In genomic region chr9:96418920-96419690, GRCh38 we compare ENCODE assay signal across 8 cellular contexts. TPM values are rescaled to one million over a fixed set of nuclear protein-coding genes. Genes with fewer than 3 reads are reported as not detected.
DNase-seq lines count a peak whose midpoint lies in the region; ATAC-seq and TF ChIP-seq lines count a peak whose summit lies in the region.

No MANE protein-coding gene starts in this region.

- H2AFZ ChIP-seq in ACC112 (ENCODE audit: low read length, unreplicated experiment) = peak overlapping the region; percentile 40

- H3K9me3 ChIP-seq in breast epithelium (no peaks in the 10 kb centered on the region), skeletal muscle tissue (ENCODE audit: control insufficient read depth in 3 of 3, low read length in 3 of 3) (no peaks in the 10 kb centered on the region)

- peak overlapping the region; percentile 92 to 96 (median 95) for H3K9ac ChIP-seq in skeletal muscle tissue (ENCODE audit: low read depth in 1 of 3, low read length in 3 of 3)

- TF ChIP-seq CTCF in breast epithelium (IDR thresholded peaks at IDR 0.05) = no peak

- no peaks in the 10 kb centered on the region for H3K27me3 Mint-ChIP-seq in T-helper 2 cell treated with Interferon-gamma antibody and Interleukin-4, amounts not matched to agents 5 μg/mL and 100 μg/mL, for 36 hours (ENCODE audit: low read depth)

- peak; percentile 16 for ATAC-seq in GM18520 (IDR thresholded peaks at IDR 0.05; ENCODE audit: unreplicated experiment)
- ATAC-seq in HG03025 (IDR thresholded peaks at IDR 0.05; ENCODE audit: low FRiP score, unreplicated experiment) = peak; percentile 31

- peaks cover 23% of the 10 kb centered on the region for H3K79me2 ChIP-seq in ACC112 (ENCODE audit: control insufficient read depth, insufficient read depth, low read length, unreplicated experiment)

- peaks cover 16% of the 10 kb centered on the region for H3K4me1 ChIP-seq in ACC112 (ENCODE audit: control insufficient read depth, insufficient read depth, low read length, unreplicated experiment)
- H3K4me1 ChIP-seq in breast epithelium = peaks cover 4 to 10% of the 10 kb centered on the region in 2 donors
- H3K4me1 ChIP-seq in skeletal muscle tissue (ENCODE audit: control insufficient read depth in 3 of 3, insufficient read depth in 3 of 3, low read length in 3 of 3) = peaks cover 27 to 28% (median 28%) of the 10 kb centered on the region in 3 donors

- H3K27me3 ChIP-seq in ACC112 (ENCODE audit: insufficient read depth, low read length) (no peaks in the 10 kb centered on the region), breast epithelium (no peaks in the 10 kb centered on the region), skeletal muscle tissue (ENCODE audit: control insufficient read depth in 3 of 3, insufficient read depth in 3 of 3, low read length in 3 of 3) (no peaks in the 10 kb centered on the region)

- no peaks in the 10 kb centered on the region for H3K9me3 Mint-ChIP-seq in T-helper 2 cell treated with Interferon-gamma antibody and Interleukin-4, amounts not matched to agents 5 μg/mL and 100 μg/mL, for 36 hours

- peak overlapping the region; percentile 93 for H3K27ac ChIP-seq in ACC112 (ENCODE audit: low read depth, low read length)
- peak overlapping the region; percentile 97 to 99 for H3K27ac ChIP-seq in breast epithelium
- peak overlapping the region; percentile 98 for H3K27ac ChIP-seq in skeletal muscle tissue (ENCODE audit: low read depth, low read length)

- intact Hi-C loops in breast epithelium (cut with DNase I; ENCODE audit: low total_unique reads) = no loop called here

- peaks cover 10% of the 10 kb centered on the region for H3K36me3 Mint-ChIP-seq in T-helper 2 cell treated with Interferon-gamma antibody and Interleukin-4, amounts not matched to agents 5 μg/mL and 100 μg/mL, for 36 hours (ENCODE audit: low read depth)

- peak overlapping the region; percentile 95 for H3K27ac Mint-ChIP-seq in T-helper 2 cell treated with Interferon-gamma antibody and Interleukin-4, amounts not matched to agents 5 μg/mL and 100 μg/mL, for 36 hours

- peaks cover 32% of the 10 kb centered on the region for H3K4me1 Mint-ChIP-seq in T-helper 2 cell treated with Interferon-gamma antibody and Interleukin-4, amounts not matched to agents 5 μg/mL and 100 μg/mL, for 36 hours (ENCODE audit: low read depth)

- H3K4me3 Mint-ChIP-seq in T-helper 2 cell treated with Interferon-gamma antibody and Interleukin-4, amounts not matched to agents 5 μg/mL and 100 μg/mL, for 36 hours = peak overlapping the region; percentile 91

- no peak for TF ChIP-seq POLR2A in breast epithelium (IDR thresholded peaks at IDR 0.05)

- H3K36me3 ChIP-seq in ACC112 (ENCODE audit: insufficient read depth, low read length) (no peaks in the 10 kb centered on the region), breast epithelium (no peaks in the 10 kb centered on the region), skeletal muscle tissue (ENCODE audit: control insufficient read depth in 3 of 3, insufficient read depth in 3 of 3, low read length in 3 of 3) (no peaks in the 10 kb centered on the region)

- peak; percentile 65 to 71 for DNase-seq in NCI-H1930 (lab: John Stamatoyannopoulos, UW)
- peak; percentile 78 for DNase-seq in T-helper 2 cell treated with Interferon-gamma antibody and Interleukin-4, amounts not matched to agents 5 μg/mL and 100 μg/mL, for 36 hours (ENCODE audit: low spot score)
- peak in 1 of 2 donors; percentile 47 for DNase-seq in breast epithelium (ENCODE audit: low spot score in 2 of 2)
- peak; percentile 75 for DNase-seq in iPS-NIHi11 (ENCODE audit: low spot score)

- H3K4me3 ChIP-seq in ACC112 (ENCODE audit: low read depth, low read length) (peak overlapping the region; percentile 77), breast epithelium (peak overlapping the region; percentile 80 to 97 (median 83)), skeletal muscle tissue (ENCODE audit: low read length in 3 of 3) (peak overlapping the region; percentile 77 to 87 (median 78))

RNA-seq across cellular contexts. Expression of gene ZNF367, which starts 0.9 kb away (rescaled TPM):
- total RNA-seq in breast epithelium (1 to 10 TPM in 2 of 3 donors, under 1 TPM in 1; 0.98 to 1.8 (median 1.2) TPM), skeletal muscle tissue (5.2 TPM)

RNA-seq across cellular contexts. Expression of gene HABP4, which starts 30.9 kb away (rescaled TPM):
- total RNA-seq in breast epithelium (10 to 100 TPM in 2 of 3 donors, 1 to 10 TPM in 1; 9.7 to 26.6 (median 22.3) TPM), skeletal muscle tissue (8.4 TPM)

RNA-seq across cellular contexts. Expression of gene SLC35D2, which starts 35.6 kb away (rescaled TPM):
- 10 to 100 TPM; 21.2 to 25.6 (median 21.3) TPM for total RNA-seq in breast epithelium
- 14.6 TPM for total RNA-seq in skeletal muscle tissue
